1 cellular context compared by ENCODE assay signal in genomic region chr12:122031342-122032216, GRCh38.
TF ChIP-seq lines count a peak whose summit lies in the region.

No MANE protein-coding gene starts in this region.

TF ChIP-seq in H1, 55 proteins besides CTCF, POLR2A, EP300 and RAD21:
- TF ChIP-seq YY1 (IDR thresholded peaks at IDR 0.05; ENCODE audit: low read depth, low read length) (peak; percentile 67; the same call in 1 of the 2 replicates), SIN3A (conservative IDR thresholded peaks at IDR 0.05 in 1 of 2, IDR thresholded peaks at IDR 0.05 in 1 of 2; ENCODE audit: low read depth in 1 of 2, low read length in 2 of 2) (no peak), TEAD4 (IDR thresholded peaks at IDR 0.05; ENCODE audit: low read depth, low read length) (peak; percentile 44; the same call in 1 of the 2 replicates)
